10 cellular contexts compared by ENCODE assay signal in the genomic region with DNA sequence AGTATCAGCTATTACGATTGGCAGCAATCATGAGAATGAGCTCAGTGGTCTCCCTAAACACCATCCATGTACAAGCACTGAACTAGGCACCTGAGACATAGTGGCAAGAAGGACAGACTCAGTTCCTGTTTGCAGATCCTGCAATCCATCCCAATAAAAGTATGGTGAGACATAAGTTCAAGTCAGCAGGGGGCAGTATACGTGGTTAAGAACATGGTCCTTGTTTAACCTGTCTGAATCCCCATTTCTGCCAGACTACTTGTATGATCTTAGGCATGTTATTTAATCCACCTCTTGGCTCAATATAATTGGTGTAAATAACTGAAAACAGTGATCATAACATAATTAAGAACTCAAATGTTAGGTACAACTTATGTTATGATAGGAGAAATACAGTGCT. TPM values are rescaled to one million over a fixed set of nuclear protein-coding genes. Genes with fewer than 3 reads are reported as not detected.
DNase-seq lines count a peak whose midpoint lies in the region; ATAC-seq and TF ChIP-seq lines count a peak whose summit lies in the region.
"Had no signal": no experiment of that assay in that cellular context is flagged by ENCODE, and none has a peak within 500 bp of the region (broad histone marks: within the 10 kb centered on the region; RNA-seq: fewer than 3 reads in every experiment).

No MANE protein-coding gene starts in this region.

- intact Hi-C loops in esophagus squamous epithelium (cut with DNase I): no loop called here

- H3K36me3 ChIP-seq in OCI-LY3 (replicated peaks; ENCODE audit: low read depth, low read length) (peaks cover 9% of the 10 kb centered on the region), esophagus squamous epithelium (peaks cover 0 to 29% (median 0%) of the 10 kb centered on the region in 3 donors)

- no peaks in the 10 kb centered on the region for H3K79me2 ChIP-seq in OCI-LY3 (ENCODE audit: low read length)

- H2AFZ ChIP-seq in OCI-LY3 (ENCODE audit: low read depth, low read length): no peak overlapping the region

- H3K4me2 ChIP-seq in OCI-LY3 (ENCODE audit: low read length): no peak overlapping the region

- H3K27ac ChIP-seq in AG04450 (ENCODE audit: low read depth, low read length) (no peak overlapping the region), OCI-LY3 (ENCODE audit: low read length) (no peak overlapping the region), substantia nigra (ENCODE audit: low read depth, low read length, poor library complexity, severe bottlenecking) (no peak overlapping the region), esophagus squamous epithelium (no peak overlapping the region), RWPE1 (no peak overlapping the region)

- no peak for DNase-seq in AG04450 (ENCODE audit: low read depth, low spot score)
- DNase-seq in GM13976 (ENCODE audit: low spot score): no peak
- DNase-seq in fibroblast of pulmonary artery (ENCODE audit: low read depth): peak; percentile 51
- no peak for DNase-seq in substantia nigra (lab: John Stamatoyannopoulos, UW)
- no peak for DNase-seq in esophagus squamous epithelium (lab: John Stamatoyannopoulos, UW)
- DNase-seq in RWPE1 (ENCODE audit: low spot score): no peak
- DNase-seq: activated gamma-delta T cell, NCI-H2029 treated with DMSO at 0.1 percent for 48 hours had no signal

- H3K4me3 ChIP-seq in AG04450 (ENCODE audit: low read depth, low read length) (no peak overlapping the region), OCI-LY3 (ENCODE audit: low read length) (no peak overlapping the region), fibroblast of pulmonary artery (replicated peaks; ENCODE audit: low read depth, low read length) (no peak overlapping the region), esophagus squamous epithelium (no peak overlapping the region)

- TF ChIP-seq CTCF in AG04450 (IDR thresholded peaks at IDR 0.05; ENCODE audit: low read depth, low read length): peak; percentile 37
- peak; percentile 5 for TF ChIP-seq CTCF in GM13976 (IDR thresholded peaks at IDR 0.05; ENCODE audit: borderline replicate concordance, control extremely low read depth, extremely low read depth, insufficient read depth, missing control alignments)
- TF ChIP-seq CTCF in OCI-LY3 (IDR thresholded peaks at IDR 0.05; ENCODE audit: low read depth, low read length): peak; percentile 46
- peak; percentile 42 for TF ChIP-seq CTCF in fibroblast of pulmonary artery (IDR thresholded peaks at IDR 0.05; ENCODE audit: low read length, missing control alignments)
- TF ChIP-seq CTCF in esophagus squamous epithelium (IDR thresholded peaks at IDR 0.05): peak in 1 of 6 experiments; percentile 38
- TF ChIP-seq CTCF in RWPE1 (conservative IDR thresholded peaks at IDR 0.05; ENCODE audit: low read depth): no peak

- in situ Hi-C loops in GM13976 (cut with MboI; ENCODE audit: low sequenced_read_pairs, unreplicated experiment): no loop called here

- no peaks in the 10 kb centered on the region for H3K9me3 ChIP-seq in AG04450 (ENCODE audit: control insufficient read depth, insufficient read depth, low read length)
- no peaks in the 10 kb centered on the region for H3K9me3 ChIP-seq in OCI-LY3 (ENCODE audit: insufficient read depth, low read length)
- peaks cover 0 to 9% (median 0%) of the 10 kb centered on the region in 3 donors for H3K9me3 ChIP-seq in esophagus squamous epithelium

- H3K9ac ChIP-seq in OCI-LY3 (ENCODE audit: low read length): no peak overlapping the region

- POLR2A ChIA-PET in AG04450 (lab: Yijun Ruan, JAX): no interaction called here
- POLR2A ChIA-PET in RWPE1 (lab: Yijun Ruan, JAX; ENCODE audit: low non-redundant PET): no interaction called here

- CTCF ChIA-PET in AG04450 (lab: Charles Lee) (interaction anchor here (1.0 to 1.6 kb wide), 5 partner anchors 10 to 36 kb away, joined by 3 to 9 read pairs (median 4); no protein-coding TSS in a partner anchor), RWPE1 (lab: Yijun Ruan, JAX) (interaction anchor here (0.7 to 1.2 kb wide), 2 partner anchors 14 to 991 kb away, joined by 3 to 5 read pairs; no protein-coding TSS in a partner anchor)

- no peak for TF ChIP-seq POLR2A in esophagus squamous epithelium (IDR thresholded peaks at IDR 0.05)

- ATAC-seq in GM21360 (IDR thresholded peaks at IDR 0.05; ENCODE audit: unreplicated experiment): no peak

- H3K4me1 ChIP-seq in OCI-LY3 (ENCODE audit: low read length) (no peaks in the 10 kb centered on the region), esophagus squamous epithelium (no peaks in the 10 kb centered on the region)

- H3K27me3 ChIP-seq in AG04450 (ENCODE audit: control insufficient read depth, insufficient read depth, low read length) (no peaks in the 10 kb centered on the region), OCI-LY3 (ENCODE audit: low read depth, low read length) (no peaks in the 10 kb centered on the region), esophagus squamous epithelium (no peaks in the 10 kb centered on the region)

- WGBS in esophagus squamous epithelium, 2 donors: 70 to 80% methylated on average over 1 to 2 of the region's 2 CpGs

- H4K20me1 ChIP-seq in OCI-LY3 (ENCODE audit: insufficient read depth, low read length): no peaks in the 10 kb centered on the region

RNA-seq across cellular contexts. Expression of a gene that starts 33.2 kb away (rescaled TPM):
- polyA plus RNA-seq in AG04450 (2011; rRNA removed): 53.6 TPM in 2 replicates
- polyA minus RNA-seq in AG04450 (2011; rRNA and poly(A)+ RNA removed): 38.3 and 51.5 TPM in 2 replicates
- 100 to 1,000 TPM in 1 of 4 donors, 10 to 100 TPM in 3; 24.3 to 118 (median 47.4) TPM for total RNA-seq in esophagus squamous epithelium

RNA-seq across cellular contexts. Expression of a gene that starts 56.9 kb away (rescaled TPM):
- 10.0 and 12.7 TPM in 2 replicates for polyA plus RNA-seq in AG04450 (2011; rRNA removed)
- polyA minus RNA-seq in AG04450 (2011; rRNA and poly(A)+ RNA removed): 11.0 and 16.8 TPM in 2 replicates
- 10 to 100 TPM in 1 of 4 donors, 1 to 10 TPM in 3; 5.2 to 13.7 (median 8.2) TPM for total RNA-seq in esophagus squamous epithelium
